In the genomic region with DNA sequence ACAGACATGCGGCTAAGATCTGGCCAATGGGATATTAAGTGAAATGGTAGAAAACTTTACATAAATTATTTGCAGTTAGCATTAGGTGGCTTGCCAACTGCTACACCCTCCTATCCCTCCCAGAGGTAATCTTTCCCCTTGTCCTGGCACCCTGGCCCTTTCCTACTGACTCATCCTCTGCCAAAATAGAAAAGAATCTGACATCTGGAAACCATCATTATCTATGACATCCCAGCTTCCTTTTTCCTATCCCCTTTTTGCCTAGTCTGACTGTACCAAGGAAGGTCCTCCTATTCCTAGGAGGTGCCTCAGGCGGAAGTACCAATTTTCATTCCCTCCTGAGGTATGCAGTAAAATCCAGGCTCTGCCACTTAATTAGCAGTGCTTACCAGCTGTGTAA, we compare ENCODE assay signal across 22 cellular contexts.
DNase-seq lines count a peak whose midpoint lies in the region; ATAC-seq and TF ChIP-seq lines count a peak whose summit lies in the region.
"Had no signal": no experiment of that assay in that cellular context is flagged by ENCODE, and none has a peak within 500 bp of the region (broad histone marks: within the 10 kb centered on the region; RNA-seq: fewer than 3 reads in every experiment).

No MANE protein-coding gene starts in this region.

- no peak for TF ChIP-seq CTCF in heart left ventricle (IDR thresholded peaks at IDR 0.05)
- TF ChIP-seq CTCF in right atrium auricular region (IDR thresholded peaks at IDR 0.05) = no peak
- no peak for TF ChIP-seq CTCF in uterus (IDR thresholded peaks at IDR 0.05)

- TF ChIP-seq POLR2A in heart left ventricle (IDR thresholded peaks at IDR 0.05) (no peak), uterus (IDR thresholded peaks at IDR 0.05) (no peak)

- no peaks in the 10 kb centered on the region for H3K36me3 ChIP-seq in heart left ventricle
- H3K36me3 ChIP-seq in right atrium auricular region = no peaks in the 10 kb centered on the region
- no peaks in the 10 kb centered on the region for H3K36me3 ChIP-seq in uterus
- H3K36me3 ChIP-seq: BE2C, SJSA1 had no signal

- H3K4me3 ChIP-seq in heart left ventricle (no peak overlapping the region), right atrium auricular region (no peak overlapping the region), uterus (no peak overlapping the region)
- H3K4me3 ChIP-seq: GM12878, GM23338, SJSA1 had no signal

- H3K9me3 ChIP-seq in heart left ventricle (no peaks in the 10 kb centered on the region), right atrium auricular region (no peaks in the 10 kb centered on the region), uterus (no peaks in the 10 kb centered on the region)
- H3K9me3 ChIP-seq: BE2C, SJSA1 had no signal

- 95 to 97% (median 96%) methylated on average over 2 of the region's 2 CpGs for WGBS in heart left ventricle, 4 donors

- H3K27me3 ChIP-seq in heart left ventricle (no peaks in the 10 kb centered on the region), right atrium auricular region (no peaks in the 10 kb centered on the region), uterus (no peaks in the 10 kb centered on the region)
- H3K27me3 ChIP-seq: BE2C, SJSA1 had no signal

- H3K4me1 ChIP-seq in heart left ventricle = peaks cover 0 to 7% (median 0%) of the 10 kb centered on the region in 12 donors
- H3K4me1 ChIP-seq in right atrium auricular region = no peaks in the 10 kb centered on the region
- no peaks in the 10 kb centered on the region for H3K4me1 ChIP-seq in uterus
- H3K4me1 ChIP-seq: BE2C, SJSA1 had no signal

- intact Hi-C loops in heart left ventricle (cut with DNase I) = no loop called here
- intact Hi-C loops in uterus (cut with DNase I; ENCODE audit: low total_unique reads) = no loop called here

- ATAC-seq in heart left ventricle (peak in 3 of 4 donors; percentile 42 to 76 (median 53)), HG03342 (IDR thresholded peaks at IDR 0.05; ENCODE audit: unreplicated experiment) (no peak)
- ATAC-seq: GM12878, GM23338, HCT116, Panc1 had no signal

- H3K27ac ChIP-seq in heart left ventricle (no peak overlapping the region), right atrium auricular region (no peak overlapping the region), uterus (no peak overlapping the region)
- H3K27ac ChIP-seq: SJSA1 had no signal

- no peak for DNase-seq in heart left ventricle
- DNase-seq in right atrium auricular region (ENCODE audit: low spot score) = no peak
- DNase-seq in HS-5 (ENCODE audit: low read depth) = peak; percentile 38
- peak; percentile 20 for DNase-seq in fibroblast of peridontal ligament (ENCODE audit: extremely low read depth)
- DNase-seq in uterus = peak; percentile 20 to 32
- no peak for DNase-seq in GOT3 (lab: John Stamatoyannopoulos, UW)
- DNase-seq in midbrain (lab: John Stamatoyannopoulos, UW) = no peak
- DNase-seq: 8988T, BE2C, KG1, NCI-H1092 treated with DMSO at 0.1 percent for 48 hours, NCI-H1436 treated with DMSO at 0.1 percent for 48 hours, NCI-H1930, NCI-H2227 treated with DMSO at 0.1 percent for 48 hours, NCI-H510A, SW 1271 had no signal

Comparison
In these comparisons a context has a peak if more than half of its experiments do, and no peak if none do; other contexts are left out.
1. DNase-seq: peak in HS-5 (single experiment), fibroblast of peridontal ligament (single experiment) and uterus (2 of 2); none in heart left ventricle (0 of 5), right atrium auricular region (single experiment), GOT3 (single experiment) and midbrain (single experiment).